14 cellular contexts compared by ENCODE assay signal in the genomic region with DNA sequence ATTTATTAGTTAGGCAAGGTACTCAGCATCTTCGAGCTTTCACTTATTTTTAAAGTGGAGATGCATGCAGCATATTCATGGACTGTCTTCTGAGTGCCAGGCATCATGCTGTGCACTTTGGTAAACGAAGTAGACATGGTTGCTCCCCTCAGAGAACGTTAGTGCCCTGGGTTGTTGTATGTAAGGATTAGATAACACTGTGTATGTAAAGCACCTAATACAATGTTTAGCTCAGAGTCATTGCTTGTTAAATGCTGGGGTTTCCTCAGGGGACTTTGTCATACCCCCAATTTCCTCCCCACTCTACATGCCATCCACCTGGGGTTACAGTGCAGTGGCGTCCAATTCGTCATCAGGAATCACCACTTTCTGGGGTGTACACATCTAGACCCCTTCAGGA. TPM values are rescaled to one million over a fixed set of nuclear protein-coding genes. Genes with fewer than 3 reads are reported as not detected.
DNase-seq lines count a peak whose midpoint lies in the region; ATAC-seq, FAIRE-seq and TF ChIP-seq lines count a peak whose summit lies in the region.
"Had no signal": no experiment of that assay in that cellular context is flagged by ENCODE, and none has a peak within 500 bp of the region (broad histone marks: within the 10 kb centered on the region; RNA-seq: fewer than 3 reads in every experiment).

No MANE protein-coding gene starts in this region.

- POLR2A ChIA-PET in GM12878 (lab: Charles Lee) = interaction anchor here (0.6 to 1.7 kb wide), 3 partner anchors 9 to 392 kb away, joined by 3 to 7 read pairs (median 3); a partner anchor contains a TSS

- SMC1A ChIA-PET in GM12878 (lab: Charles Lee; ENCODE audit: uncharacterized antibody, unreplicated experiment) = interaction anchor here (3.5 kb wide), 1 partner anchor 10 kb away, joined by 19 read pairs; no protein-coding TSS in a partner anchor

- no peak for TF ChIP-seq EP300 in GM12878 (IDR thresholded peaks at IDR 0.05; ENCODE audit: borderline replicate concordance in 1 of 2, control insufficient read depth in 1 of 2, low read depth in 2 of 2, low read length in 2 of 2)

- peaks cover 83% of the 10 kb centered on the region for H3K79me2 ChIP-seq in DND-41 (ENCODE audit: insufficient read depth, low read length)
- peaks cover 56% of the 10 kb centered on the region for H3K79me2 ChIP-seq in GM12878 (ENCODE audit: control insufficient read depth, insufficient read depth, low read length)

- RAD21 ChIA-PET in GM12878 (lab: Charles Lee; ENCODE audit: unreplicated experiment) = no interaction called here

- H3K36me3 ChIP-seq in DND-41 (ENCODE audit: insufficient read depth, low read length) = peaks cover 28% of the 10 kb centered on the region
- peaks cover 2 to 6% of the 10 kb centered on the region in 2 experiments; a peak in 3 of 4 replicates for H3K36me3 ChIP-seq in GM12878 (ENCODE audit: control insufficient read depth in 2 of 2, insufficient read depth in 2 of 2, low read length in 1 of 2)
- H3K36me3 ChIP-seq in neutrophil = peaks cover 15% of the 10 kb centered on the region

- H3K4me2 ChIP-seq in DND-41 (ENCODE audit: insufficient read depth, low read length) = peak overlapping the region; percentile 61; the same call in 1 of the 2 replicates
- peak overlapping the region; percentile 73 for H3K4me2 ChIP-seq in GM12878 (ENCODE audit: control insufficient read depth, insufficient read depth)

- TF ChIP-seq RAD21 in GM12878 (IDR thresholded peaks at IDR 0.05; ENCODE audit: insufficient read depth, low read depth, low read length) = no peak

- H3K27ac ChIP-seq in DND-41 (ENCODE audit: low read length) (no peak overlapping the region), GM12878 (ENCODE audit: control insufficient read depth, insufficient read depth) (no peak overlapping the region), neutrophil (peak overlapping the region; percentile 33)
- H3K27ac ChIP-seq: RWPE1, SJSA1 had no signal

- peaks cover 16% of the 10 kb centered on the region; the same call in 1 of the 2 replicates for H4K20me1 ChIP-seq in DND-41 (ENCODE audit: insufficient read depth, low read length)
- H4K20me1 ChIP-seq in GM12878 (ENCODE audit: control insufficient read depth, insufficient read depth) = no peaks in the 10 kb centered on the region

- H3K4me3 ChIP-seq in DND-41 (ENCODE audit: low read depth in 1 of 2, low read length in 2 of 2) (no peak overlapping the region), NB4 (ENCODE audit: low read depth, low read length) (peak overlapping the region; percentile 82), GM12878 (peak overlapping the region; percentile 64; the same call in 1 of the 2 replicates), neutrophil (ENCODE audit: low read depth in 1 of 2, low read length in 1 of 2) (no peak overlapping the region)
- H3K4me3 ChIP-seq: SJSA1 had no signal

- H3K27me3 ChIP-seq in DND-41 (ENCODE audit: insufficient read depth, low read length, poor library complexity) (no peaks in the 10 kb centered on the region), GM12878 (replicated peaks in 1 of 2; ENCODE audit: control insufficient read depth in 2 of 2, insufficient read depth in 2 of 2, low read length in 1 of 2) (no peaks in the 10 kb centered on the region), neutrophil (no peaks in the 10 kb centered on the region)
- H3K27me3 ChIP-seq: SJSA1 had no signal

- TF ChIP-seq CTCF in DND-41 (IDR thresholded peaks at IDR 0.05; ENCODE audit: borderline replicate concordance, extremely low read depth, low read length, poor library complexity, severe bottlenecking) (no peak), NB4 (IDR thresholded peaks at IDR 0.05; ENCODE audit: low read depth, low read length) (no peak), GM12878 (IDR thresholded peaks at IDR 0.05 in 2 of 3, conservative IDR thresholded peaks at IDR 0.05 in 1 of 3; ENCODE audit: control insufficient read depth in 2 of 3, extremely low read depth in 1 of 3, insufficient read depth in 1 of 3, low read depth in 3 of 3, low read length in 3 of 3) (no peak), neutrophil (IDR thresholded peaks at IDR 0.05) (no peak)

- WGBS in GM12878 (ENCODE audit: insufficient coverage, insufficient replicate concordance, low lambda C conversion rate, missing lambda C conversion rate) = 69% methylated on average over 5 of the region's 5 CpGs

- H2AFZ ChIP-seq in DND-41 (ENCODE audit: low read depth, low read length) = no peak overlapping the region
- no peak overlapping the region for H2AFZ ChIP-seq in GM12878 (ENCODE audit: control insufficient read depth, low read depth, low read length)

- in situ Hi-C loops in GM12878 (cut with MboI) = no loop called here

- H3K9me3 ChIP-seq in DND-41 (ENCODE audit: insufficient read depth, low read length, severe bottlenecking) (no peaks in the 10 kb centered on the region), GM12878 (replicated peaks; ENCODE audit: control insufficient read depth, insufficient read depth, low read length) (no peaks in the 10 kb centered on the region), neutrophil (no peaks in the 10 kb centered on the region)
- H3K9me3 ChIP-seq: SJSA1 had no signal

- no peak for TF ChIP-seq POLR2A in NB4 (IDR thresholded peaks at IDR 0.05; ENCODE audit: extremely low read depth, insufficient read length)
- TF ChIP-seq POLR2A in GM12878 (IDR thresholded peaks at IDR 0.05; ENCODE audit: low read depth, low read length) = no peak

- ATAC-seq in DND-41 (ENCODE audit: insufficient read depth, low read depth) (no peak), GM12878 (no peak)
- no peak for ATAC-seq in stimulated activated naive CD8-positive, alpha-beta T cell treated with anti-CD3 and anti-CD28 coated beads, Interleukin-15, Interleukin-2, amounts not matched to agents 100 U/mL and 50 U/mL, for 24 hours

- FAIRE-seq in GM12878 (lab: Jason Lieb, UNC) = no peak

- intact Hi-C loops in GM12878 (cut with micrococcal nuclease; ENCODE audit: unreplicated experiment) = loop anchor here (5.0 kb wide), 1 partner anchor 66 kb away; a partner anchor contains a TSS

- no TSS peak for BruUV-seq in GM12878 (replicated peaks; lab: Mats Ljungman, UMichigan)

- DNase-seq in DND-41 = no peak
- DNase-seq in NB4 (ENCODE audit: low read depth) = no peak
- no peak for DNase-seq in GM12878 (ENCODE audit: low read depth, low spot score)
- DNase-seq in T1000 (lab: John Stamatoyannopoulos, UW) = no peak
- no peak for DNase-seq in stimulated activated naive CD8-positive, alpha-beta T cell treated with anti-CD3 and anti-CD28 coated beads, Interleukin-15, Interleukin-2, amounts not matched to agents 100 U/mL and 50 U/mL, for 24 hours
- no peak for DNase-seq in UCSD-AML1 (lab: John Stamatoyannopoulos, UW; ENCODE audit: unreplicated experiment)
- DNase-seq: H7, NCI-H1436, NCI-H2081, NCI-H524, OCI-M1 had no signal

- CTCF ChIA-PET in GM12878 (lab: Yijun Ruan, JAX) = interaction anchor here (3.6 kb wide), 1 partner anchor 9 kb away, joined by 26 read pairs; no protein-coding TSS in a partner anchor

- H3K9ac ChIP-seq in DND-41 (ENCODE audit: low read depth, low read length) = no peak overlapping the region
- H3K9ac ChIP-seq in GM12878 (ENCODE audit: control insufficient read depth, insufficient read depth, low read length) = peak overlapping the region; percentile 0; the same call in 1 of the 2 replicates

- H3K4me1 ChIP-seq in DND-41 (ENCODE audit: insufficient read depth, low read length) (peaks cover 33% of the 10 kb centered on the region), GM12878 (ENCODE audit: control insufficient read depth, insufficient read depth, low read length) (peaks cover 11% of the 10 kb centered on the region), neutrophil (ENCODE audit: control insufficient read depth in 1 of 2, insufficient read depth in 1 of 2, low read depth in 1 of 2, low read length in 1 of 2) (peaks cover 26 to 28% of the 10 kb centered on the region in 2 experiments)

TF ChIP-seq in GM12878, 131 proteins besides CTCF, POLR2A, EP300 and RAD21:
- TF ChIP-seq ZNF274 (IDR thresholded peaks at IDR 0.05; ENCODE audit: insufficient read depth, insufficient read length) = no peak
- TF ChIP-seq NBN (IDR thresholded peaks at IDR 0.05) = no peak
- no peak for TF ChIP-seq EZH2 (IDR thresholded peaks at IDR 0.05; ENCODE audit: borderline replicate concordance, control insufficient read depth, low read depth, low read length)
- TF ChIP-seq, protein P1, sequence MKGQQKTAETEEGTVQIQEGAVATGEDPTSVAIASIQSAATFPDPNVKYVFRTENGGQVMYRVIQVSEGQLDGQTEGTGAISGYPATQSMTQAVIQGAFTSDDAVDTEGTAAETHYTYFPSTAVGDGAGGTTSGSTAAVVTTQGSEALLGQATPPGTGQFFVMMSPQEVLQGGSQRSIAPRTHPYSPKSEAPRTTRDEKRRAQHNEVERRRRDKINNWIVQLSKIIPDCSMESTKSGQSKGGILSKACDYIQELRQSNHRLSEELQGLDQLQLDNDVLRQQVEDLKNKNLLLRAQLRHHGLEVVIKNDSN (IDR thresholded peaks at IDR 0.05; ENCODE audit: borderline replicate concordance, extremely low read length, insufficient read depth, low read depth, low read length) = no peak
- no peak for TF ChIP-seq MYB (IDR thresholded peaks at IDR 0.05; ENCODE audit: borderline replicate concordance, low read depth, low read length)

RNA-seq across cellular contexts. Expression of a gene that starts 2.8 kb away (rescaled TPM):
- 85.5 and 90.6 TPM in 2 replicates for total RNA-seq in GM12878 (2013; cell fraction: nucleolus; rRNA removed)
- total RNA-seq in GM12878 (2014; rRNA removed) (43.9 and 49.3 TPM in 2 replicates), GM12878 (2014; rRNA removed; fragmentation: Illumina TruSeq; extraction: Trizol) (45.7 and 47.2 TPM in 2 replicates), GM12878 (2021) (46.7 and 49.8 TPM in 2 replicates)
- polyA plus RNA-seq in GM12878 (2011; ENCODE audit: low read depth) = 16.0 TPM
- polyA plus RNA-seq in GM12878 (2011; rRNA removed) (25.9 and 28.4 TPM in 2 replicates), GM12878 (2014; fragmentation: Illumina TruSeq; extraction: Trizol) (36.1 and 38.4 TPM in 2 replicates), GM12878 (2014; fragmentation: Nextera tagmentation; extraction: Ambion mirVana) (1 to 10 TPM; 4.1 to 5.9 TPM), GM12878 (2014; rRNA removed) (26.8 and 31.0 TPM in 2 replicates), GM12878 (2016; fragmentation: Nextera tagmentation; extraction: Ambion mirVana) (10 to 100 TPM; 21.0 to 23.5 TPM)
- polyA plus RNA-seq in GM12878 (2011; cell fraction: cytosol; rRNA removed) = 16.8 and 18.4 TPM in 2 replicates
- polyA plus RNA-seq in GM12878 (2011; cell fraction: nucleus; rRNA removed) = 18.8 and 25.9 TPM in 2 replicates
- polyA plus RNA-seq in GM12878 (2012) = 14.9 and 15.5 TPM in 2 replicates
- 34.9 and 53.2 TPM in 2 replicates for polyA minus RNA-seq in GM12878 (2011; rRNA and poly(A)+ RNA removed)
- 21.8 and 22.0 TPM in 2 replicates for polyA minus RNA-seq in GM12878 (2011; cell fraction: cytosol; rRNA and poly(A)+ RNA removed)
- 25.5 and 37.3 TPM in 2 replicates for polyA minus RNA-seq in GM12878 (2011; cell fraction: nucleus; rRNA and poly(A)+ RNA removed)

Comparison
In these comparisons a context has a peak if more than half of its experiments do, and no peak if none do; other contexts are left out.
1. H3K4me3 ChIP-seq: peak in NB4 (single experiment) and GM12878 (single experiment); none in DND-41 (0 of 2) and neutrophil (0 of 2).